Comparison of ENCODE assay signal across 21 cellular contexts in genomic region chr3:144821583-144821982, GRCh38.
DNase-seq lines count a peak whose midpoint lies in the region; TF ChIP-seq lines count a peak whose summit lies in the region.
"Had no signal": no experiment of that assay in that cellular context is flagged by ENCODE, and none has a peak within 500 bp of the region (broad histone marks: within the 10 kb centered on the region; RNA-seq: fewer than 3 reads in every experiment).

No MANE protein-coding gene starts in this region.

- no peak overlapping the region for H3K4me3 ChIP-seq in choroid plexus epithelial cell (ENCODE audit: low read depth, low read length)
- H3K4me3 ChIP-seq: esophagus squamous epithelium, lung, upper lobe of right lung had no signal

- DNase-seq in GM04504 (ENCODE audit: low read depth) (peak; percentile 40), NCI-H226 (peak; percentile 7), choroid plexus epithelial cell (ENCODE audit: low read depth) (peak; percentile 49), non-pigmented ciliary epithelial cell (ENCODE audit: low read depth) (peak; percentile 23), DMS 273 (lab: John Stamatoyannopoulos, UW; ENCODE audit: unreplicated experiment) (no peak), RPMI8226 (no peak), NCI-H2081 treated with DMSO at 0.1 percent for 48 hours (lab: John Stamatoyannopoulos, UW) (no peak)
- DNase-seq: activated gamma-delta T cell; BE2C; central memory CD4-positive, alpha-beta T cell; esophagus squamous epithelium; islet precursor cell; NCI-H146; NCI-H2171 treated with DMSO at 0.1 percent for 48 hours; nucleus accumbens; OCI-M1; SHP77; T-helper 17 cell; upper lobe of right lung; WERI-Rb-1 had no signal

- no peak for TF ChIP-seq CTCF in choroid plexus epithelial cell (conservative IDR thresholded peaks at IDR 0.05; ENCODE audit: low read depth, low read length)

Comparison
In these comparisons a context has a peak if more than half of its experiments do, and no peak if none do; other contexts are left out.
1. DNase-seq: peak in GM04504 (single experiment), NCI-H226 (single experiment), choroid plexus epithelial cell (single experiment) and non-pigmented ciliary epithelial cell (single experiment); none in DMS 273 (single experiment), RPMI8226 (single experiment) and NCI-H2081 treated with DMSO at 0.1 percent for 48 hours (single experiment).